17 cellular contexts compared by ENCODE assay signal in genomic region chr3:133049491-133049890, GRCh38. TPM values are rescaled to one million over a fixed set of nuclear protein-coding genes. Genes with fewer than 3 reads are reported as not detected.
"Had no signal": no experiment of that assay in that cellular context is flagged by ENCODE, and none has a peak within 500 bp of the region (broad histone marks: within the 10 kb centered on the region; RNA-seq: fewer than 3 reads in every experiment).

No MANE protein-coding gene starts in this region.

- H3K4me1 ChIP-seq: colonic mucosa, esophagus squamous epithelium, lower lobe of right lung, pancreas, right lobe of liver, spleen, tibial nerve had no signal

- H3K27ac ChIP-seq: colonic mucosa, lower lobe of right lung, pancreas, right lobe of liver, spleen, thoracic aorta, tibial nerve, upper lobe of left lung had no signal

- H3K4me3 ChIP-seq: colonic mucosa, esophagus squamous epithelium, lower lobe of right lung, pancreas, right lobe of liver, spleen, thoracic aorta, tibial nerve, upper lobe of left lung had no signal

- H3K36me3 ChIP-seq: colonic mucosa, esophagus squamous epithelium, lower lobe of right lung, pancreas, right lobe of liver, spleen, thoracic aorta, tibial nerve had no signal

- H3K9me3 ChIP-seq: colonic mucosa, esophagus squamous epithelium, lower lobe of right lung, pancreas, right lobe of liver, spleen, thoracic aorta, tibial nerve, upper lobe of left lung had no signal

- H3K27me3 ChIP-seq: colonic mucosa, esophagus squamous epithelium, pancreas, right lobe of liver, spleen, tibial nerve, upper lobe of left lung had no signal

- DNase-seq: colonic mucosa; effector CD8-positive, alpha-beta T cell; esophagus squamous epithelium; foreskin melanocyte; glutamatergic neuron; left ventricle myocardium superior; lower lobe of right lung; natural killer cell; pancreas; retina; right lobe of liver; spleen; stimulated activated naive B cell treated with anti-CD40 and anti-IgM and Interleukin-4, amounts not matched to agents 10 μg/mL and 1 μg/mL and 100 μg/mL, for 72 hours; upper lobe of left lung had no signal

- ATAC-seq: left ventricle myocardium superior; lower lobe of right lung; natural killer cell; right lobe of liver; stimulated activated naive B cell treated with anti-CD40 and anti-IgM and Interleukin-4, amounts not matched to agents 10 μg/mL and 1 μg/mL and 100 μg/mL, for 72 hours had no signal

RNA-seq across cellular contexts. Expression of gene TMEM108, which starts 11.3 kb away (rescaled TPM):
- total RNA-seq: natural killer cell had no signal
- polyA plus RNA-seq: keratinocyte had no signal
